Comparison of ENCODE assay signal across 1 cellular context in the genomic region with DNA sequence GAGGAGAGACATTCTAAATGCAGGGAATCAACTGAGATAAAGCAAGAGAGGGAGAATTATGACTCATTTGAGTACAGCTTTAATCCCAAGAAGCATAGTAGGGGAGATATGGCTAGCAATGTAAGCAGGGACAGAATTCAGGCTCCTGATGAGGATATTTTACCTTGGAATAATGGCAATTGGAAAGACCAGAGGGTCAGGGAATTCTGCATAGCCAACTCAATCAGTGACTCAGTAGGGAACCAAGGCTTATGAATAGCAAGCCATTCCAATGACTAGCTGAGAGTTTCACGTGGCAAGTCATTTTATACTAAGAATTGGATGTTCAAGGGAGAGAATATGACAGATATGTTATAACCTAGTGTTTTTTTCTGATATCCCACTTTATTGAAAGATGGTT.
A peak's percentile ranks its signal among the peaks of the same experiment; 100 is the strongest.
TF ChIP-seq lines count a peak whose summit lies in the region.

No MANE protein-coding gene starts in this region.

TF ChIP-seq in H1, 55 proteins besides CTCF, POLR2A, EP300 and RAD21:
- 0 out of 2 replicates have a peak, but pooled peaks have one; percentile 45 for TF ChIP-seq JUND (IDR thresholded peaks at IDR 0.05; ENCODE audit: low read length)
- TF ChIP-seq, protein P1, sequence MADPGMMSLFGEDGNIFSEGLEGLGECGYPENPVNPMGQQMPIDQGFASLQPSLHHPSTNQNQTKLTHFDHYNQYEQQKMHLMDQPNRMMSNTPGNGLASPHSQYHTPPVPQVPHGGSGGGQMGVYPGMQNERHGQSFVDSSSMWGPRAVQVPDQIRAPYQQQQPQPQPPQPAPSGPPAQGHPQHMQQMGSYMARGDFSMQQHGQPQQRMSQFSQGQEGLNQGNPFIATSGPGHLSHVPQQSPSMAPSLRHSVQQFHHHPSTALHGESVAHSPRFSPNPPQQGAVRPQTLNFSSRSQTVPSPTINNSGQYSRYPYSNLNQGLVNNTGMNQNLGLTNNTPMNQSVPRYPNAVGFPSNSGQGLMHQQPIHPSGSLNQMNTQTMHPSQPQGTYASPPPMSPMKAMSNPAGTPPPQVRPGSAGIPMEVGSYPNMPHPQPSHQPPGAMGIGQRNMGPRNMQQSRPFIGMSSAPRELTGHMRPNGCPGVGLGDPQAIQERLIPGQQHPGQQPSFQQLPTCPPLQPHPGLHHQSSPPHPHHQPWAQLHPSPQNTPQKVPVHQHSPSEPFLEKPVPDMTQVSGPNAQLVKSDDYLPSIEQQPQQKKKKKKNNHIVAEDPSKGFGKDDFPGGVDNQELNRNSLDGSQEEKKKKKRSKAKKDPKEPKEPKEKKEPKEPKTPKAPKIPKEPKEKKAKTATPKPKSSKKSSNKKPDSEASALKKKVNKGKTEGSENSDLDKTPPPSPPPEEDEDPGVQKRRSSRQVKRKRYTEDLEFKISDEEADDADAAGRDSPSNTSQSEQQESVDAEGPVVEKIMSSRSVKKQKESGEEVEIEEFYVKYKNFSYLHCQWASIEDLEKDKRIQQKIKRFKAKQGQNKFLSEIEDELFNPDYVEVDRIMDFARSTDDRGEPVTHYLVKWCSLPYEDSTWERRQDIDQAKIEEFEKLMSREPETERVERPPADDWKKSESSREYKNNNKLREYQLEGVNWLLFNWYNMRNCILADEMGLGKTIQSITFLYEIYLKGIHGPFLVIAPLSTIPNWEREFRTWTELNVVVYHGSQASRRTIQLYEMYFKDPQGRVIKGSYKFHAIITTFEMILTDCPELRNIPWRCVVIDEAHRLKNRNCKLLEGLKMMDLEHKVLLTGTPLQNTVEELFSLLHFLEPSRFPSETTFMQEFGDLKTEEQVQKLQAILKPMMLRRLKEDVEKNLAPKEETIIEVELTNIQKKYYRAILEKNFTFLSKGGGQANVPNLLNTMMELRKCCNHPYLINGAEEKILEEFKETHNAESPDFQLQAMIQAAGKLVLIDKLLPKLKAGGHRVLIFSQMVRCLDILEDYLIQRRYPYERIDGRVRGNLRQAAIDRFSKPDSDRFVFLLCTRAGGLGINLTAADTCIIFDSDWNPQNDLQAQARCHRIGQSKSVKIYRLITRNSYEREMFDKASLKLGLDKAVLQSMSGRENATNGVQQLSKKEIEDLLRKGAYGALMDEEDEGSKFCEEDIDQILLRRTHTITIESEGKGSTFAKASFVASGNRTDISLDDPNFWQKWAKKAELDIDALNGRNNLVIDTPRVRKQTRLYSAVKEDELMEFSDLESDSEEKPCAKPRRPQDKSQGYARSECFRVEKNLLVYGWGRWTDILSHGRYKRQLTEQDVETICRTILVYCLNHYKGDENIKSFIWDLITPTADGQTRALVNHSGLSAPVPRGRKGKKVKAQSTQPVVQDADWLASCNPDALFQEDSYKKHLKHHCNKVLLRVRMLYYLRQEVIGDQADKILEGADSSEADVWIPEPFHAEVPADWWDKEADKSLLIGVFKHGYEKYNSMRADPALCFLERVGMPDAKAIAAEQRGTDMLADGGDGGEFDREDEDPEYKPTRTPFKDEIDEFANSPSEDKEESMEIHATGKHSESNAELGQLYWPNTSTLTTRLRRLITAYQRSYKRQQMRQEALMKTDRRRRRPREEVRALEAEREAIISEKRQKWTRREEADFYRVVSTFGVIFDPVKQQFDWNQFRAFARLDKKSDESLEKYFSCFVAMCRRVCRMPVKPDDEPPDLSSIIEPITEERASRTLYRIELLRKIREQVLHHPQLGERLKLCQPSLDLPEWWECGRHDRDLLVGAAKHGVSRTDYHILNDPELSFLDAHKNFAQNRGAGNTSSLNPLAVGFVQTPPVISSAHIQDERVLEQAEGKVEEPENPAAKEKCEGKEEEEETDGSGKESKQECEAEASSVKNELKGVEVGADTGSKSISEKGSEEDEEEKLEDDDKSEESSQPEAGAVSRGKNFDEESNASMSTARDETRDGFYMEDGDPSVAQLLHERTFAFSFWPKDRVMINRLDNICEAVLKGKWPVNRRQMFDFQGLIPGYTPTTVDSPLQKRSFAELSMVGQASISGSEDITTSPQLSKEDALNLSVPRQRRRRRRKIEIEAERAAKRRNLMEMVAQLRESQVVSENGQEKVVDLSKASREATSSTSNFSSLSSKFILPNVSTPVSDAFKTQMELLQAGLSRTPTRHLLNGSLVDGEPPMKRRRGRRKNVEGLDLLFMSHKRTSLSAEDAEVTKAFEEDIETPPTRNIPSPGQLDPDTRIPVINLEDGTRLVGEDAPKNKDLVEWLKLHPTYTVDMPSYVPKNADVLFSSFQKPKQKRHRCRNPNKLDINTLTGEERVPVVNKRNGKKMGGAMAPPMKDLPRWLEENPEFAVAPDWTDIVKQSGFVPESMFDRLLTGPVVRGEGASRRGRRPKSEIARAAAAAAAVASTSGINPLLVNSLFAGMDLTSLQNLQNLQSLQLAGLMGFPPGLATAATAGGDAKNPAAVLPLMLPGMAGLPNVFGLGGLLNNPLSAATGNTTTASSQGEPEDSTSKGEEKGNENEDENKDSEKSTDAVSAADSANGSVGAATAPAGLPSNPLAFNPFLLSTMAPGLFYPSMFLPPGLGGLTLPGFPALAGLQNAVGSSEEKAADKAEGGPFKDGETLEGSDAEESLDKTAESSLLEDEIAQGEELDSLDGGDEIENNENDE (IDR thresholded peaks at IDR 0.05; ENCODE audit: insufficient replicate concordance, low read length) = peak; percentile 24
- TF ChIP-seq, protein P2, sequence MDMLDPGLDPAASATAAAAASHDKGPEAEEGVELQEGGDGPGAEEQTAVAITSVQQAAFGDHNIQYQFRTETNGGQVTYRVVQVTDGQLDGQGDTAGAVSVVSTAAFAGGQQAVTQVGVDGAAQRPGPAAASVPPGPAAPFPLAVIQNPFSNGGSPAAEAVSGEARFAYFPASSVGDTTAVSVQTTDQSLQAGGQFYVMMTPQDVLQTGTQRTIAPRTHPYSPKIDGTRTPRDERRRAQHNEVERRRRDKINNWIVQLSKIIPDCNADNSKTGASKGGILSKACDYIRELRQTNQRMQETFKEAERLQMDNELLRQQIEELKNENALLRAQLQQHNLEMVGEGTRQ (IDR thresholded peaks at IDR 0.05; ENCODE audit: low read length) = no peak
- TF ChIP-seq NANOG (IDR thresholded peaks at IDR 0.05; ENCODE audit: insufficient read depth, low read depth, low read length, poor library complexity, severe bottlenecking) = peak; percentile 82
- peak; percentile 51; the same call in 1 of the 2 replicates for TF ChIP-seq TEAD4 (IDR thresholded peaks at IDR 0.05; ENCODE audit: low read depth, low read length)
- TF ChIP-seq SRF (IDR thresholded peaks at IDR 0.05; ENCODE audit: low read depth, low read length) = no peak
- peak in 1 of 2 experiments; percentile 53 for TF ChIP-seq BCL11A (IDR thresholded peaks at IDR 0.05; ENCODE audit: low read depth in 2 of 2, low read length in 2 of 2)
